9 cellular contexts compared by ENCODE assay signal in genomic region chr13:75365724-75366173, GRCh38.
DNase-seq lines count a peak whose midpoint lies in the region; ATAC-seq and TF ChIP-seq lines count a peak whose summit lies in the region.
"Had no signal": no experiment of that assay in that cellular context is flagged by ENCODE, and none has a peak within 500 bp of the region (broad histone marks: within the 10 kb centered on the region; RNA-seq: fewer than 3 reads in every experiment).

No MANE protein-coding gene starts in this region.

- TF ChIP-seq CTCF in MCF 10A (IDR thresholded peaks at IDR 0.05; ENCODE audit: unreplicated experiment) (peak; percentile 9), breast epithelium (IDR thresholded peaks at IDR 0.05) (no peak), endodermal cell (conservative IDR thresholded peaks at IDR 0.05) (peak; percentile 54), esophagus squamous epithelium (IDR thresholded peaks at IDR 0.05) (peak in 1 of 6 experiments; percentile 17)

- H3K36me3 Mint-ChIP-seq in MCF 10A (ENCODE audit: insufficient read depth, unreplicated experiment) (no peaks in the 10 kb centered on the region), endodermal cell (ENCODE audit: low read depth) (no peaks in the 10 kb centered on the region)

- peaks cover 40% of the 10 kb centered on the region for H3K4me1 Mint-ChIP-seq in MCF 10A (ENCODE audit: insufficient read depth, unreplicated experiment)
- no peaks in the 10 kb centered on the region for H3K4me1 Mint-ChIP-seq in endodermal cell
- H3K4me1 Mint-ChIP-seq in stimulated activated naive CD8-positive, alpha-beta T cell treated with anti-CD3 and anti-CD28 coated beads, Interleukin-15, amount 100 ng/mL, for 72 hours = peaks cover 37% of the 10 kb centered on the region

- intact Hi-C loops in MCF 10A (cut with micrococcal nuclease) (no loop called here), breast epithelium (cut with DNase I; ENCODE audit: low total_unique reads) (no loop called here), esophagus squamous epithelium (cut with DNase I) (loop anchor here (10.0 kb wide), 1 partner anchor 179 kb away; the partner anchor contains the start of gene UCHL3)

- peak; percentile 92 for ATAC-seq in HG02759 (IDR thresholded peaks at IDR 0.05; ENCODE audit: unreplicated experiment)
- ATAC-seq in stimulated activated naive CD8-positive, alpha-beta T cell treated with anti-CD3 and anti-CD28 coated beads, Interleukin-15, amount 100 ng/mL, for 72 hours = peak; percentile 98

- no peak overlapping the region for H3K9ac ChIP-seq in endodermal cell (ENCODE audit: extremely low read depth, low read length, poor library complexity, severe bottlenecking)

- no peak overlapping the region for H3K4me3 ChIP-seq in breast epithelium
- H3K4me3 ChIP-seq in endodermal cell (ENCODE audit: low read length) = no peak overlapping the region
- H3K4me3 ChIP-seq in esophagus squamous epithelium = peak overlapping the region in 1 of 4 donors; percentile 2

- no peaks in the 10 kb centered on the region for H3K4me1 ChIP-seq in breast epithelium
- H3K4me1 ChIP-seq in endodermal cell (ENCODE audit: control insufficient read depth, insufficient read depth, low read length) = no peaks in the 10 kb centered on the region
- H3K4me1 ChIP-seq in esophagus squamous epithelium = peaks cover 0 to 54% (median 24%) of the 10 kb centered on the region in 3 donors

- H3K27ac ChIP-seq in breast epithelium (no peak overlapping the region), endodermal cell (ENCODE audit: low read depth, low read length) (no peak overlapping the region), esophagus squamous epithelium (peak overlapping the region in 2 of 4 donors; percentile 2 to 32)

- CTCF ChIA-PET in MCF 10A (lab: Yijun Ruan, JAX) = interaction anchor here (0.6 to 13.0 kb wide), 6 partner anchors 8 to 312 kb away, joined by 3 to 176 read pairs (median 3); partner anchors contain the start of gene TBC1D4

- DNase-seq in MCF 10A (ENCODE audit: unreplicated experiment) = peak; percentile 69
- DNase-seq in breast epithelium (ENCODE audit: low spot score in 2 of 2) = no peak
- peak; percentile 43 for DNase-seq in NOMO-1 treated with dmso at 0.1 percent for 144 hours (lab: John Stamatoyannopoulos, UW; ENCODE audit: unreplicated experiment)
- no peak for DNase-seq in endodermal cell
- peak; percentile 21 to 49 for DNase-seq in stimulated activated naive CD8-positive, alpha-beta T cell treated with anti-CD3 and anti-CD28 coated beads, Interleukin-15, amount 100 ng/mL, for 72 hours
- no peak for DNase-seq in esophagus squamous epithelium (lab: John Stamatoyannopoulos, UW)
- DNase-seq in cerebellar nuclear complex (lab: John Stamatoyannopoulos, UW) = no peak

- H3K27me3 Mint-ChIP-seq in MCF 10A (ENCODE audit: insufficient read depth, unreplicated experiment) (no peaks in the 10 kb centered on the region), endodermal cell (ENCODE audit: insufficient read depth) (no peaks in the 10 kb centered on the region)
- H3K27me3 Mint-ChIP-seq in stimulated activated naive CD8-positive, alpha-beta T cell treated with anti-CD3 and anti-CD28 coated beads, Interleukin-15, amount 100 ng/mL, for 72 hours = no peaks in the 10 kb centered on the region
- H3K27me3 Mint-ChIP-seq: dendritic cell treated with granulocyte-macrophage colony-stimulating factor and Interleukin-4, amounts not matched to agents 40 ng/mL and 50 ng/mL, for 4 days had no signal

- H3K27me3 ChIP-seq in breast epithelium (no peaks in the 10 kb centered on the region), endodermal cell (ENCODE audit: control insufficient read depth, insufficient read depth, low read length, poor library complexity, severe bottlenecking) (no peaks in the 10 kb centered on the region), esophagus squamous epithelium (no peaks in the 10 kb centered on the region)

- H3K4me3 Mint-ChIP-seq in MCF 10A (ENCODE audit: unreplicated experiment) (peak overlapping the region; percentile 44), endodermal cell (no peak overlapping the region)
- peak overlapping the region; percentile 70 to 72 for H3K4me3 Mint-ChIP-seq in stimulated activated naive CD8-positive, alpha-beta T cell treated with anti-CD3 and anti-CD28 coated beads, Interleukin-15, amount 100 ng/mL, for 72 hours
- H3K4me3 Mint-ChIP-seq: dendritic cell treated with granulocyte-macrophage colony-stimulating factor and Interleukin-4, amounts not matched to agents 40 ng/mL and 50 ng/mL, for 4 days had no signal

- H3K9me3 ChIP-seq in breast epithelium (no peaks in the 10 kb centered on the region), endodermal cell (ENCODE audit: control insufficient read depth, low read length) (no peaks in the 10 kb centered on the region), esophagus squamous epithelium (no peaks in the 10 kb centered on the region)

- 92 to 100% methylated on average over 1 to 5 of the region's 5 CpGs for WGBS in endodermal cell (ENCODE audit: insufficient coverage in 1 of 2, insufficient read length in 1 of 2), 2 experiments
- WGBS in esophagus squamous epithelium, 2 donors = 63 to 67% methylated on average over 5 of the region's 5 CpGs

- TF ChIP-seq POLR2A in breast epithelium (IDR thresholded peaks at IDR 0.05) = no peak
- TF ChIP-seq POLR2A in esophagus squamous epithelium (IDR thresholded peaks at IDR 0.05) = no peak

- H3K27ac Mint-ChIP-seq in MCF 10A (ENCODE audit: low read depth, unreplicated experiment) (peak overlapping the region; percentile 82), endodermal cell (no peak overlapping the region)
- H3K27ac Mint-ChIP-seq in stimulated activated naive CD8-positive, alpha-beta T cell treated with anti-CD3 and anti-CD28 coated beads, Interleukin-15, amount 100 ng/mL, for 72 hours = peak overlapping the region; percentile 35 to 79
- H3K27ac Mint-ChIP-seq: dendritic cell treated with granulocyte-macrophage colony-stimulating factor and Interleukin-4, amounts not matched to agents 40 ng/mL and 50 ng/mL, for 4 days had no signal

- POLR2A ChIA-PET in MCF 10A (lab: Yijun Ruan, JAX) = interaction anchor here (0.9 to 3.6 kb wide), 5 partner anchors 9 to 184 kb away, joined by 3 to 24 read pairs (median 3); partner anchors contain the start of genes TBC1D4 and UCHL3

- BruUV-seq in MCF 10A (replicated peaks; lab: Mats Ljungman, UMichigan) = no TSS peak

- H3K9me3 Mint-ChIP-seq in MCF 10A (ENCODE audit: unreplicated experiment) (no peaks in the 10 kb centered on the region), endodermal cell (no peaks in the 10 kb centered on the region)
- H3K9me3 Mint-ChIP-seq in stimulated activated naive CD8-positive, alpha-beta T cell treated with anti-CD3 and anti-CD28 coated beads, Interleukin-15, amount 100 ng/mL, for 72 hours = no peaks in the 10 kb centered on the region
- H3K9me3 Mint-ChIP-seq: dendritic cell treated with granulocyte-macrophage colony-stimulating factor and Interleukin-4, amounts not matched to agents 40 ng/mL and 50 ng/mL, for 4 days had no signal

- no peaks in the 10 kb centered on the region for H3K36me3 ChIP-seq in breast epithelium
- no peaks in the 10 kb centered on the region for H3K36me3 ChIP-seq in endodermal cell (ENCODE audit: control insufficient read depth, insufficient read depth, low read length)
- H3K36me3 ChIP-seq in esophagus squamous epithelium = peaks cover 0 to 8% (median 0%) of the 10 kb centered on the region in 3 donors

Comparison
In these comparisons a context has a peak if more than half of its experiments do, and no peak if none do; other contexts are left out.
1. DNase-seq: peak in MCF 10A (single experiment), NOMO-1 treated with dmso at 0.1 percent for 144 hours (single experiment) and stimulated activated naive CD8-positive, alpha-beta T cell treated with anti-CD3 and anti-CD28 coated beads, Interleukin-15, amount 100 ng/mL, for 72 hours (2 of 2); none in breast epithelium (0 of 2), endodermal cell (single experiment), esophagus squamous epithelium (single experiment) and cerebellar nuclear complex (0 of 2).
2. CTCF ChIP-seq: peak in MCF 10A (single experiment) and endodermal cell (single experiment); none in breast epithelium (0 of 3).